Comparison of ENCODE assay signal across 8 cellular contexts in genomic region chr20:33915726-33916331, GRCh38.
DNase-seq lines count a peak whose midpoint lies in the region; ATAC-seq and TF ChIP-seq lines count a peak whose summit lies in the region.

No MANE protein-coding gene starts in this region.

- H3K27ac ChIP-seq in aorta (ENCODE audit: low read depth in 1 of 2, low read length in 2 of 2), result no peak overlapping the region

- CTCF ChIA-PET in activated CD4-positive, alpha-beta T cell treated with anti-CD3 and anti-CD28 coated beads, Interleukin-2, amount 10 ng/mL, durations not matched to agents 7 days and 5 days (lab: Charles Lee), result interaction anchor here (1.6 to 1.9 kb wide), 2 partner anchors 10 to 154 kb away, joined by 5 to 9 read pairs; no protein-coding TSS in a partner anchor

- no peak overlapping the region for H3K4me3 Mint-ChIP-seq in activated CD4-positive, alpha-beta T cell treated with anti-CD3 and anti-CD28 coated beads, Interleukin-2, amount 10 ng/mL, durations not matched to agents 7 days and 5 days
- H3K4me3 Mint-ChIP-seq in effector memory CD8-positive, alpha-beta T cell, result no peak overlapping the region
- no peak overlapping the region for H3K4me3 Mint-ChIP-seq in natural killer cell

- H3K27me3 ChIP-seq in BE2C (no peaks in the 10 kb centered on the region), aorta (ENCODE audit: control insufficient read depth in 1 of 2, insufficient read depth in 2 of 2, low read length in 1 of 2) (no peaks in the 10 kb centered on the region)

- 87 to 92% methylated on average over 6 of the region's 6 CpGs for WGBS in aorta, 2 donors

- intact Hi-C loops in natural killer cell (cut with micrococcal nuclease) (loop anchor here (1.0 kb wide), 2 partner anchors 153 to 213 kb away; no protein-coding TSS in a partner anchor), aorta (cut with DNase I) (no loop called here)

- H3K4me1 ChIP-seq in BE2C (no peaks in the 10 kb centered on the region), aorta (ENCODE audit: control insufficient read depth in 1 of 2, insufficient read depth in 2 of 2, low read length in 2 of 2) (no peaks in the 10 kb centered on the region)

- no peaks in the 10 kb centered on the region for H3K9me3 Mint-ChIP-seq in activated CD4-positive, alpha-beta T cell treated with anti-CD3 and anti-CD28 coated beads, Interleukin-2, amount 10 ng/mL, durations not matched to agents 7 days and 5 days
- H3K9me3 Mint-ChIP-seq in effector memory CD8-positive, alpha-beta T cell, result no peaks in the 10 kb centered on the region
- no peaks in the 10 kb centered on the region for H3K9me3 Mint-ChIP-seq in natural killer cell

- POLR2A ChIA-PET in activated CD4-positive, alpha-beta T cell treated with anti-CD3 and anti-CD28 coated beads, Interleukin-2, amount 10 ng/mL, durations not matched to agents 7 days and 5 days (lab: Charles Lee), result interaction anchor here (0.6 kb wide), 1 partner anchor 204 kb away, joined by 3 read pairs; no protein-coding TSS in a partner anchor

- peak; percentile 61 for ATAC-seq in effector memory CD8-positive, alpha-beta T cell (replicated peaks)
- ATAC-seq in natural killer cell (peak; percentile 67 to 76 (median 74)), aorta (ENCODE audit: low FRiP score) (peak; percentile 64), GM19397 (IDR thresholded peaks at IDR 0.05; ENCODE audit: unreplicated experiment) (no peak), GM21717 (IDR thresholded peaks at IDR 0.05; ENCODE audit: unreplicated experiment) (no peak)

- H3K9me3 ChIP-seq in BE2C (no peaks in the 10 kb centered on the region), aorta (ENCODE audit: control insufficient read depth, low read length) (no peaks in the 10 kb centered on the region)

- H3K36me3 Mint-ChIP-seq in activated CD4-positive, alpha-beta T cell treated with anti-CD3 and anti-CD28 coated beads, Interleukin-2, amount 10 ng/mL, durations not matched to agents 7 days and 5 days (ENCODE audit: low read depth), result no peaks in the 10 kb centered on the region
- no peaks in the 10 kb centered on the region for H3K36me3 Mint-ChIP-seq in effector memory CD8-positive, alpha-beta T cell (ENCODE audit: insufficient read depth)
- H3K36me3 Mint-ChIP-seq in natural killer cell, result no peaks in the 10 kb centered on the region

- TF ChIP-seq CTCF in BE2C (IDR thresholded peaks at IDR 0.05; ENCODE audit: low read depth, low read length), result peak; percentile 70
- peak; percentile 78 for TF ChIP-seq CTCF in natural killer cell (IDR thresholded peaks at IDR 0.05)

- H3K36me3 ChIP-seq in BE2C, result no peaks in the 10 kb centered on the region
- H3K36me3 ChIP-seq in aorta (ENCODE audit: control insufficient read depth in 1 of 2, insufficient read depth in 2 of 2, low read length in 1 of 2), result no peaks in the 10 kb centered on the region

- H3K27me3 Mint-ChIP-seq in activated CD4-positive, alpha-beta T cell treated with anti-CD3 and anti-CD28 coated beads, Interleukin-2, amount 10 ng/mL, durations not matched to agents 7 days and 5 days, result peaks cover 7% of the 10 kb centered on the region
- H3K27me3 Mint-ChIP-seq in effector memory CD8-positive, alpha-beta T cell, result peaks cover 10 to 21% of the 10 kb centered on the region in 2 donors
- peaks cover 7 to 10% of the 10 kb centered on the region in 2 donors for H3K27me3 Mint-ChIP-seq in natural killer cell (ENCODE audit: low read depth in 2 of 2)

- DNase-seq in BE2C (peak; percentile 42), HUDEP-2 (lab: John Stamatoyannopoulos, UW; ENCODE audit: unreplicated experiment in 76 of 76) (peak in 43 of 76 experiments; percentile 4 to 61 (median 23)), natural killer cell (peak; percentile 57), aorta (peak in 1 of 2 donors; percentile 75)
- DNase-seq in activated CD4-positive, alpha-beta T cell treated with anti-CD3 and anti-CD28 coated beads, Interleukin-2, amount 10 ng/mL, durations not matched to agents 7 days and 5 days, result peak; percentile 58
- peak; percentile 48 to 56 (median 54) for DNase-seq in effector memory CD8-positive, alpha-beta T cell

- H3K4me1 Mint-ChIP-seq in activated CD4-positive, alpha-beta T cell treated with anti-CD3 and anti-CD28 coated beads, Interleukin-2, amount 10 ng/mL, durations not matched to agents 7 days and 5 days, result peaks cover 22% of the 10 kb centered on the region
- H3K4me1 Mint-ChIP-seq in effector memory CD8-positive, alpha-beta T cell (ENCODE audit: low read depth in 2 of 2), result peaks cover 0 to 5% of the 10 kb centered on the region in 2 donors
- H3K4me1 Mint-ChIP-seq in natural killer cell, result no peaks in the 10 kb centered on the region

- no peak overlapping the region for H3K27ac Mint-ChIP-seq in activated CD4-positive, alpha-beta T cell treated with anti-CD3 and anti-CD28 coated beads, Interleukin-2, amount 10 ng/mL, durations not matched to agents 7 days and 5 days
- no peak overlapping the region for H3K27ac Mint-ChIP-seq in effector memory CD8-positive, alpha-beta T cell
- no peak overlapping the region for H3K27ac Mint-ChIP-seq in natural killer cell

- H3K4me3 ChIP-seq in BE2C (ENCODE audit: low read depth, low read length) (no peak overlapping the region), aorta (ENCODE audit: low read length in 2 of 2) (no peak overlapping the region)

Comparison
In these comparisons a context has a peak if more than half of its experiments do, and no peak if none do; other contexts are left out.
1. ATAC-seq: peak in effector memory CD8-positive, alpha-beta T cell (single experiment), natural killer cell (3 of 3) and aorta (single experiment); none in GM19397 (single experiment) and GM21717 (single experiment).